ENCODE assay signal across 1 cellular context in the genomic region with DNA sequence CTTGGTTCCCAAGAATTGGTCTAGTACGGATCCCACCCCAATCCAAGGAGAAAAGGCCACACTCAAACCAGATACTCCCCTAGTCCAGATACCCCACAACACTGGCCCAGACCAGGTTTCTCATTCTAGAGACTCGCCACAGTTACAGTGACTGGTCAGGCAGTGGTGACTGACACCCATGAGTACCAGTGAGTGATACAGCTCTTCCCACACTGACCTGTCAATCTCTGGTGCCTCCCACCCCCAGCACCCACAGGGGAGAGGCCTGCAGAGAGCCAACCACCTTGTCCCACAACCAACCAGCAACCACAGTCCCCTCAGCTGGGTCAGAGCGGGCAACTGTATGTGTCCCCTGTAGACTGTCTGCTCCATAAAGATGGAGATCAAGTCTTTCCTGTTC.
TF ChIP-seq lines count a peak whose summit lies in the region.

No MANE protein-coding gene starts in this region.

TF ChIP-seq in GM23338, 12 proteins besides CTCF, POLR2A, EP300 and RAD21 (continued from another document):
- TF ChIP-seq ETS1 (IDR thresholded peaks at IDR 0.05) (no peak), CREB1 (CRISPR knock-in tag; IDR thresholded peaks at IDR 0.05; ENCODE audit: low read depth) (no peak), ZNF114 (CRISPR knock-in tag; IDR thresholded peaks at IDR 0.05) (no peak), POLR2AphosphoS5 (IDR thresholded peaks at IDR 0.05; ENCODE audit: low read depth) (no peak), ZNF331 (CRISPR knock-in tag; IDR thresholded peaks at IDR 0.05; ENCODE audit: low read depth) (no peak), JUNB (IDR thresholded peaks at IDR 0.05; ENCODE audit: unreplicated experiment) (no peak), EZH2phosphoT487 (IDR thresholded peaks at IDR 0.05; ENCODE audit: unreplicated experiment) (no peak), STAT1 (IDR thresholded peaks at IDR 0.05; ENCODE audit: unreplicated experiment) (no peak)
- TF ChIP-seq, protein P1, sequence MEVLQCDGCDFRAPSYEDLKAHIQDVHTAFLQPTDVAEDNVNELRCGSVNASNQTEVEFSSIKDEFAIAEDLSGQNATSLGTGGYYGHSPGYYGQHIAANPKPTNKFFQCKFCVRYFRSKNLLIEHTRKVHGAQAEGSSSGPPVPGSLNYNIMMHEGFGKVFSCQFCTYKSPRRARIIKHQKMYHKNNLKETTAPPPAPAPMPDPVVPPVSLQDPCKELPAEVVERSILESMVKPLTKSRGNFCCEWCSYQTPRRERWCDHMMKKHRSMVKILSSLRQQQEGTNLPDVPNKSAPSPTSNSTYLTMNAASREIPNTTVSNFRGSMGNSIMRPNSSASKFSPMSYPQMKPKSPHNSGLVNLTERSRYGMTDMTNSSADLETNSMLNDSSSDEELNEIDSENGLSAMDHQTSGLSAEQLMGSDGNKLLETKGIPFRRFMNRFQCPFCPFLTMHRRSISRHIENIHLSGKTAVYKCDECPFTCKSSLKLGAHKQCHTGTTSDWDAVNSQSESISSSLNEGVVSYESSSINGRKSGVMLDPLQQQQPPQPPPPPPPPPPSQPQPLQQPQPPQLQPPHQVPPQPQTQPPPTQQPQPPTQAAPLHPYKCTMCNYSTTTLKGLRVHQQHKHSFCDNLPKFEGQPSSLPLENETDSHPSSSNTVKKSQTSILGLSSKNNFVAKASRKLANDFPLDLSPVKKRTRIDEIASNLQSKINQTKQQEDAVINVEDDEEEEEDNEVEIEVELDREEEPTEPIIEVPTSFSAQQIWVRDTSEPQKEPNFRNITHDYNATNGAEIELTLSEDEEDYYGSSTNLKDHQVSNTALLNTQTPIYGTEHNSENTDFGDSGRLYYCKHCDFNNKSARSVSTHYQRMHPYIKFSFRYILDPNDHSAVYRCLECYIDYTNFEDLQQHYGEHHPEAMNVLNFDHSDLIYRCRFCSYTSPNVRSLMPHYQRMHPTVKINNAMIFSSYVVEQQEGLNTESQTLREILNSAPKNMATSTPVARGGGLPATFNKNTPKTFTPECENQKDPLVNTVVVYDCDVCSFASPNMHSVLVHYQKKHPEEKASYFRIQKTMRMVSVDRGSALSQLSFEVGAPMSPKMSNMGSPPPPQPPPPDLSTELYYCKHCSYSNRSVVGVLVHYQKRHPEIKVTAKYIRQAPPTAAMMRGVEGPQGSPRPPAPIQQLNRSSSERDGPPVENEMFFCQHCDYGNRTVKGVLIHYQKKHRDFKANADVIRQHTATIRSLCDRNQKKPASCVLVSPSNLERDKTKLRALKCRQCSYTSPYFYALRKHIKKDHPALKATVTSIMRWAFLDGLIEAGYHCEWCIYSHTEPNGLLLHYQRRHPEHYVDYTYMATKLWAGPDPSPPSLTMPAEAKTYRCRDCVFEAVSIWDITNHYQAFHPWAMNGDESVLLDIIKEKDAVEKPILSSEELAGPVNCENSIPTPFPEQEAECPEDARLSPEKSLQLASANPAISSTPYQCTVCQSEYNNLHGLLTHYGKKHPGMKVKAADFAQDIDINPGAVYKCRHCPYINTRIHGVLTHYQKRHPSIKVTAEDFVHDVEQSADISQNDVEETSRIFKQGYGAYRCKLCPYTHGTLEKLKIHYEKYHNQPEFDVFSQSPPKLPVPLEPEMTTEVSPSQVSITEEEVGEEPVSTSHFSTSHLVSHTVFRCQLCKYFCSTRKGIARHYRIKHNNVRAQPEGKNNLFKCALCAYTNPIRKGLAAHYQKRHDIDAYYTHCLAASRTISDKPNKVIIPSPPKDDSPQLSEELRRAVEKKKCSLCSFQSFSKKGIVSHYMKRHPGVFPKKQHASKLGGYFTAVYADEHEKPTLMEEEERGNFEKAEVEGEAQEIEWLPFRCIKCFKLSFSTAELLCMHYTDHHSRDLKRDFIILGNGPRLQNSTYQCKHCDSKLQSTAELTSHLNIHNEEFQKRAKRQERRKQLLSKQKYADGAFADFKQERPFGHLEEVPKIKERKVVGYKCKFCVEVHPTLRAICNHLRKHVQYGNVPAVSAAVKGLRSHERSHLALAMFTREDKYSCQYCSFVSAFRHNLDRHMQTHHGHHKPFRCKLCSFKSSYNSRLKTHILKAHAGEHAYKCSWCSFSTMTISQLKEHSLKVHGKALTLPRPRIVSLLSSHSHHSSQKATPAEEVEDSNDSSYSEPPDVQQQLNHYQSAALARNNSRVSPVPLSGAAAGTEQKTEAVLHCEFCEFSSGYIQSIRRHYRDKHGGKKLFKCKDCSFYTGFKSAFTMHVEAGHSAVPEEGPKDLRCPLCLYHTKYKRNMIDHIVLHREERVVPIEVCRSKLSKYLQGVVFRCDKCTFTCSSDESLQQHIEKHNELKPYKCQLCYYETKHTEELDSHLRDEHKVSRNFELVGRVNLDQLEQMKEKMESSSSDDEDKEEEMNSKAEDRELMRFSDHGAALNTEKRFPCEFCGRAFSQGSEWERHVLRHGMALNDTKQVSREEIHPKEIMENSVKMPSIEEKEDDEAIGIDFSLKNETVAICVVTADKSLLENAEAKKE (CRISPR knock-in tag; IDR thresholded peaks at IDR 0.05) = no peak
